12 cellular contexts compared by ENCODE assay signal in genomic region chr6:36907781-36908180, GRCh38. TPM values are rescaled to one million over a fixed set of nuclear protein-coding genes. Genes with fewer than 3 reads are reported as not detected.
A peak's percentile ranks its signal among the peaks of the same experiment; 100 is the strongest.
DNase-seq lines count a peak whose midpoint lies in the region; ATAC-seq and TF ChIP-seq lines count a peak whose summit lies in the region.
"Had no signal": no experiment of that assay in that cellular context is flagged by ENCODE, and none has a peak within 500 bp of the region (broad histone marks: within the 10 kb centered on the region; RNA-seq: fewer than 3 reads in every experiment).

No MANE protein-coding gene starts in this region.

- H3K27me3 ChIP-seq in GM23338 (ENCODE audit: insufficient read depth) (no peaks in the 10 kb centered on the region), left ventricle myocardium inferior (ENCODE audit: low read depth) (no peaks in the 10 kb centered on the region), stomach (no peaks in the 10 kb centered on the region)

- no peaks in the 10 kb centered on the region for H4K20me1 ChIP-seq in GM23338 (replicated peaks; ENCODE audit: insufficient read depth)

- peak; percentile 44; the same call in 2 of the 3 replicates for ATAC-seq in GM23338
- no peak for ATAC-seq in GM19324 (IDR thresholded peaks at IDR 0.05; ENCODE audit: low FRiP score, unreplicated experiment)
- ATAC-seq: HCT116 had no signal

- H3K36me3 ChIP-seq in GM23338 (ENCODE audit: insufficient read depth) = no peaks in the 10 kb centered on the region; the same call in 1 of the 2 replicates
- peaks cover 38% of the 10 kb centered on the region for H3K36me3 ChIP-seq in left ventricle myocardium inferior
- peaks cover 4 to 60% (median 51%) of the 10 kb centered on the region in 4 donors for H3K36me3 ChIP-seq in stomach

- H3K27me3 Mint-ChIP-seq in GM23338 (ENCODE audit: insufficient read depth, low read depth, poor library complexity) (no peaks in the 10 kb centered on the region), CD14-positive monocyte (ENCODE audit: low read depth in 3 of 3) (peaks cover 0 to 1% (median 0%) of the 10 kb centered on the region in 3 donors)

- no peak for TF ChIP-seq EP300 in stomach (IDR thresholded peaks at IDR 0.05)

- no peaks in the 10 kb centered on the region for H3F3A ChIP-seq in GM23338 (replicated peaks; ENCODE audit: low read depth)

- H3K4me1 ChIP-seq in GM23338 (ENCODE audit: insufficient read depth) (no peaks in the 10 kb centered on the region), left ventricle myocardium inferior (peaks cover 56% of the 10 kb centered on the region), stomach (peaks cover 38 to 61% (median 47%) of the 10 kb centered on the region in 4 donors)

- TF ChIP-seq CTCF in GM23338 (conservative IDR thresholded peaks at IDR 0.05; ENCODE audit: low read depth in 2 of 2) (no peak), astrocyte of the spinal cord (IDR thresholded peaks at IDR 0.05; ENCODE audit: low read depth, low read length) (no peak), left ventricle myocardium inferior (IDR thresholded peaks at IDR 0.05; ENCODE audit: borderline replicate concordance) (no peak), stomach (IDR thresholded peaks at IDR 0.05) (no peak), CD14-positive monocyte (IDR thresholded peaks at IDR 0.05) (no peak)

- TF ChIP-seq POLR2A in stomach (IDR thresholded peaks at IDR 0.05) = no peak

- H3K36me3 Mint-ChIP-seq in GM23338 (ENCODE audit: low read depth) (no peaks in the 10 kb centered on the region), CD14-positive monocyte (peaks cover 65 to 76% of the 10 kb centered on the region in 2 donors)

- no peak overlapping the region for H3K27ac Mint-ChIP-seq in GM23338
- H3K27ac Mint-ChIP-seq in CD14-positive monocyte = peak overlapping the region in 1 of 7 donors; percentile 18

- H3K9me3 ChIP-seq in left ventricle myocardium inferior (replicated peaks) (no peaks in the 10 kb centered on the region), stomach (no peaks in the 10 kb centered on the region)
- H3K9me3 ChIP-seq: SK-N-SH had no signal

- no peak overlapping the region for H3K27ac ChIP-seq in GM23338 (ENCODE audit: low read depth)
- peak overlapping the region; percentile 81 for H3K27ac ChIP-seq in left ventricle myocardium inferior (replicated peaks)
- H3K27ac ChIP-seq in stomach = peak overlapping the region; percentile 8 to 70 (median 32)

- H3K9me2 ChIP-seq in GM23338 (ENCODE audit: insufficient read depth) = no peaks in the 10 kb centered on the region
- H3K9me2 ChIP-seq: SK-N-SH had no signal

- in situ Hi-C loops in astrocyte of the spinal cord (cut with HindIII; ENCODE audit: low sequenced_read_pairs) = no loop called here

- H3K4me2 ChIP-seq in GM23338 = no peak overlapping the region
- H3K4me2 ChIP-seq: SK-N-SH had no signal

- H3K4me3 Mint-ChIP-seq in GM23338 (no peak overlapping the region), CD14-positive monocyte (no peak overlapping the region)

- H3K79me2 ChIP-seq in GM23338 (replicated peaks; ENCODE audit: insufficient read depth) = no peaks in the 10 kb centered on the region

- 17 to 36% (median 31%) methylated on average over 5 of the region's 5 CpGs for WGBS in stomach, 5 donors

- H3K9me3 Mint-ChIP-seq in GM23338 (no peaks in the 10 kb centered on the region), CD14-positive monocyte (no peaks in the 10 kb centered on the region)

- intact Hi-C loops in left ventricle myocardium inferior (cut with micrococcal nuclease) = no loop called here
- intact Hi-C loops in stomach (cut with DNase I; ENCODE audit: low total_unique reads) = no loop called here
- intact Hi-C loops in CD14-positive monocyte (cut with micrococcal nuclease) = no loop called here

- DNase-seq in GM23338 (ENCODE audit: low spot score) (no peak), astrocyte of the spinal cord (ENCODE audit: low read depth, low spot score) (peak; percentile 83), left ventricle myocardium inferior (peak; percentile 66), stomach (peak; percentile 90), NCI-H146 (lab: John Stamatoyannopoulos, UW) (no peak), CD14-positive monocyte (ENCODE audit: low spot score) (no peak)
- no peak for DNase-seq in effector CD4-positive, alpha-beta T cell
- DNase-seq: activated CD8-positive, alpha-beta memory T cell treated with anti-CD3 and anti-CD28 coated beads for 24 hours; NCI-H1417; SK-N-SH had no signal

- H3K4me1 Mint-ChIP-seq in GM23338 (no peaks in the 10 kb centered on the region; the same call in 2 of the 3 replicates), CD14-positive monocyte (peaks cover 14% of the 10 kb centered on the region)

- no peak overlapping the region for H2AFZ ChIP-seq in GM23338

- H3K4me3 ChIP-seq in GM23338 (no peak overlapping the region), astrocyte of the spinal cord (ENCODE audit: low read depth, low read length) (no peak overlapping the region), left ventricle myocardium inferior (no peak overlapping the region), stomach (no peak overlapping the region)

TF ChIP-seq in GM23338, 12 proteins besides CTCF, POLR2A, EP300 and RAD21 (continues in another document):
- TF ChIP-seq EZH2 (IDR thresholded peaks at IDR 0.05; ENCODE audit: low read depth, unreplicated experiment) (no peak), POLR2AphosphoS5 (IDR thresholded peaks at IDR 0.05; ENCODE audit: low read depth) (no peak), JUNB (IDR thresholded peaks at IDR 0.05; ENCODE audit: unreplicated experiment) (no peak), REST (IDR thresholded peaks at IDR 0.05; ENCODE audit: unreplicated experiment) (no peak)

RNA-seq across cellular contexts. Expression of gene C6orf89, which starts 22.0 kb away (rescaled TPM):
- 7.9 and 8.7 TPM in 2 replicates for total RNA-seq in GM23338 (2014; rRNA removed; shearing (Covaris generic))
- 3.6 and 3.7 TPM in 2 replicates for polyA plus RNA-seq in GM23338 (2016; fragmentation: Nextera tagmentation; extraction: Ambion mirVana)
- total RNA-seq in left ventricle myocardium inferior = 76.4 TPM
- 10 to 100 TPM; 14.6 to 47.2 (median 37.9) TPM for total RNA-seq in stomach
- polyA plus RNA-seq in stomach = 10 to 100 TPM in 2 of 3 donors, 1 to 10 TPM in 1; 7.0 to 12.0 (median 11.4) TPM
- 10 to 100 TPM; 29.2 to 37.5 TPM for polyA plus RNA-seq in CD14-positive monocyte

RNA-seq across cellular contexts. Expression of gene PPIL1, which starts 33.2 kb away (rescaled TPM):
- 79.4 and 82.9 TPM in 2 replicates for total RNA-seq in GM23338 (2014; rRNA removed; shearing (Covaris generic))
- polyA plus RNA-seq in GM23338 (2016; fragmentation: Nextera tagmentation; extraction: Ambion mirVana) (53.1 and 57.3 TPM in 2 replicates), stomach (10 to 100 TPM; 17.1 to 33.7 (median 18.4) TPM), CD14-positive monocyte (1 to 10 TPM; 5.9 to 7.6 TPM)
- total RNA-seq in left ventricle myocardium inferior (69.1 TPM), stomach (10 to 100 TPM in 2 of 5 donors, 1 to 10 TPM in 1, under 1 TPM in 1, not detected in 1; 0.87 to 19.6 (median 7.8) TPM)

RNA-seq across cellular contexts. Expression of gene PI16, which starts 46.8 kb away (rescaled TPM):
- total RNA-seq in GM23338 (2014; rRNA removed; shearing (Covaris generic)) = not detected in 2 replicates
- 0.17 and 0.50 TPM in 2 replicates for polyA plus RNA-seq in GM23338 (2016; fragmentation: Nextera tagmentation; extraction: Ambion mirVana)
- 25.9 TPM for total RNA-seq in left ventricle myocardium inferior
- total RNA-seq in stomach = 10 to 100 TPM in 2 of 5 donors, 1 to 10 TPM in 1, not detected in 2; 1.7 to 21.3 (median 10.4) TPM
- 1 to 10 TPM; 1.2 to 4.3 (median 1.5) TPM for polyA plus RNA-seq in stomach
- polyA plus RNA-seq in CD14-positive monocyte = under 1 TPM in 1 of 2 donors, not detected in 1; 0.22 TPM

Comparison
In these comparisons a context has a peak if more than half of its experiments do, and no peak if none do; other contexts are left out.
1. DNase-seq: peak in astrocyte of the spinal cord (single experiment), left ventricle myocardium inferior (single experiment) and stomach (single experiment); none in GM23338 (single experiment), NCI-H146 (single experiment), CD14-positive monocyte (single experiment) and effector CD4-positive, alpha-beta T cell (single experiment).